ENCODE assay signal across 27 cellular contexts in the genomic region with DNA sequence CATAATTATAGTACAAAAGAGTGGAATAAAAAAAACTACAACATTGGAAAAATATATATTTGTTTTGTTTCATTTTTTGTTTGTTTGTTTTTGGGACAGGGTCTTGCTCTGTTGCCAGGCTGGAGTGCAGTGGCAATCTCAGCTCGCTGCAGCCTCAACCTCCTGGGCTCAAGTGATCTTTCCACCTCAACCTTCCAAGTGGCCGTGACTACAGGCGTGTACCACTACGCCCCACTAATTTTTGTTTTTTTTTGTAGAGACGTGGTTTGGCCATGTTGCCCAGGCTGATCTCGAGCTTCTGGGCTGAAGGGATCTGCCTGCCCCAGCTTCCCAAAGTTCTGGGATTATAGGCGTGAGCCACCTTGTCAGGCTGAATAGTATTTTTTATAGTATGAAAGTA.
"Had no signal": no experiment of that assay in that cellular context is flagged by ENCODE, and none has a peak within 500 bp of the region (broad histone marks: within the 10 kb centered on the region; RNA-seq: fewer than 3 reads in every experiment).

No MANE protein-coding gene starts in this region.

- H3K36me3 ChIP-seq: colonic mucosa, esophagus muscularis mucosa, esophagus squamous epithelium, gastrocnemius medialis, heart left ventricle, heart right ventricle had no signal

- H3K27ac ChIP-seq: colonic mucosa, coronary artery, dorsolateral prefrontal cortex, epithelial cell of prostate, esophagus muscularis mucosa, esophagus squamous epithelium, foreskin keratinocyte, gastrocnemius medialis, gastroesophageal sphincter, heart left ventricle, heart right ventricle had no signal

- ATAC-seq: effector memory CD8-positive, alpha-beta T cell; esophagus mucosa; foreskin keratinocyte; gastrocnemius medialis; gastroesophageal sphincter; heart left ventricle; heart right ventricle had no signal

- H3K4me1 ChIP-seq: colonic mucosa, esophagus muscularis mucosa, esophagus squamous epithelium, foreskin keratinocyte, gastrocnemius medialis, gastroesophageal sphincter, heart left ventricle, heart right ventricle had no signal

- H3K27me3 ChIP-seq: colonic mucosa, dorsolateral prefrontal cortex, esophagus muscularis mucosa, esophagus squamous epithelium, foreskin keratinocyte, gastrocnemius medialis, gastroesophageal sphincter, heart left ventricle, heart right ventricle had no signal

- FAIRE-seq: colon, endometrium, endothelial cell of umbilical vein had no signal

- H3K9me3 ChIP-seq: colonic mucosa, esophagus muscularis mucosa, esophagus squamous epithelium, gastrocnemius medialis, gastroesophageal sphincter had no signal

- DNase-seq: colonic mucosa; cortex of kidney; dermis blood vessel endothelial cell; dorsolateral prefrontal cortex; effector CD4-positive, alpha-beta T cell; effector CD8-positive, alpha-beta T cell; effector memory CD4-positive, alpha-beta T cell; effector memory CD8-positive, alpha-beta T cell; endodermal cell; erythroblast; esophagus squamous epithelium; foreskin fibroblast; foreskin keratinocyte; foreskin melanocyte; gastrocnemius medialis; glutamatergic neuron; head of caudate nucleus; heart left ventricle; heart right ventricle had no signal

- H3K4me3 ChIP-seq: colonic mucosa, coronary artery, dorsolateral prefrontal cortex, esophagus muscularis mucosa, esophagus squamous epithelium, gastrocnemius medialis, gastroesophageal sphincter, heart left ventricle, heart right ventricle had no signal
